2 cellular contexts compared by ENCODE assay signal in the genomic region with DNA sequence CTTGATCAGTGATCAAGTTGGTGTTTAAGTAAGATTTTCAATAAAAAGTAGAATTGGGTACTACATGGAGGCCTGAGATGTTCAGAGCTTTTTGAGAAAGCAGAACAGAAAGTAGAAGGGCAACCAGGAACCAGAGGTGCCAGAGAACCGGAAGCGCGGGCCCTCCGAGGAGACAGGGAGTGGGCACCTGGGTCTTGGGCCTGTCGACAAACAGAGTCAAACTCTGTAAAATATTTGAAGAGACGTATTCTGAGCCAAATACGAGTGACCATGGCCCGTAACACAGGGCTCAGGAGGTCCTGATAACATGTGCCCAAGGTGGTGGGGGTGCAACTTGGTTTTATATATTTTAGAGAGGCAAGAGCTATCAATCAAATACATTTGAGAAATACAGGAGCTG. TPM values are rescaled to one million over a fixed set of nuclear protein-coding genes. Genes with fewer than 3 reads are reported as not detected.
"Had no signal": no experiment of that assay in that cellular context is flagged by ENCODE, and none has a peak within 500 bp of the region (broad histone marks: within the 10 kb centered on the region; RNA-seq: fewer than 3 reads in every experiment).

No MANE protein-coding gene starts in this region.

RNA-seq across cellular contexts. Expression of a gene that starts 33.1 kb away (rescaled TPM):
- total RNA-seq: cardiac septum, lung microvascular endothelial cell had no signal
